ENCODE assay signal across 18 cellular contexts in the genomic region with DNA sequence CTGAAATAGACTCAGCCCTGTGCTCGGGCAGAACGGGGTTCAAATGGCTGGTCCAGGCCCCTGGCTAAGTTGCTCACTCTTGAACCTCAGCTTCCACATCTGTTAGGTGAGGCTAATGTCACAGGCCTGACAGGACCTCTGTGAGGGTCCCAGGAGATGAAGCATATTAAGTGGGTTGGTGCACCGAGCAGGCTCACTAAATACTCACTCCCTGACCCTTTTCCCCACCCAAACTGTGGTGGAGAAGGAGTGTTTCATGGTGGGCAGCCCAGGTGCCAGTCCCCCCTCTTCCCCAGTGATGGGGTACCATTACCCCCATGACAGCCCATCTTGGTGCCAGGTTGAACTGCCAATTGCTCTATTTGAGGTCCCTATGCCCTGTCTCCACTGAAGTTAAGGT.
"Had no signal": no experiment of that assay in that cellular context is flagged by ENCODE, and none has a peak within 500 bp of the region (broad histone marks: within the 10 kb centered on the region; RNA-seq: fewer than 3 reads in every experiment).

No MANE protein-coding gene starts in this region.

- H3K9me3 Mint-ChIP-seq: T-cell had no signal

- H3K27ac Mint-ChIP-seq: T-cell had no signal

- H3K4me1 Mint-ChIP-seq: T-cell had no signal

- H3K9me3 ChIP-seq: MG63, SK-N-SH had no signal

- H3K9ac ChIP-seq: SK-N-SH had no signal

- H3K4me3 Mint-ChIP-seq: T-cell had no signal

- FAIRE-seq: HepG2 had no signal

- H3K36me3 Mint-ChIP-seq: T-cell had no signal

- H3K36me3 ChIP-seq: MG63 had no signal

- DNase-seq: IMR-90; Karpas-422; KG1; NCI-H1417 treated with DMSO at 0.1 percent for 48 hours; NCI-H146; NCI-H1930; NCI-H2227 treated with DMSO at 0.1 percent for 48 hours; NCI-H526 treated with DMSO at 0.1 percent for 48 hours; NCI-H748 treated with DMSO at 0.1 percent for 48 hours; NK-92 treated with Interleukin-12 subunit alpha and Interleukin-12 subunit beta, amount 100 ng/mL, for 24 hours; PC-3; SIG-M5; SK-N-SH; SW 1271 had no signal

- H3K4me2 ChIP-seq: SK-N-SH had no signal

- H3K4me3 ChIP-seq: MG63 had no signal

- ATAC-seq: HepG2, Panc1, PC-3, T-cell had no signal
